ENCODE assay signal across 8 cellular contexts in genomic region chr3:136250226-136250861, GRCh38.
DNase-seq lines count a peak whose midpoint lies in the region; ATAC-seq lines count a peak whose summit lies in the region.

Gene PCCB (plus strand): TSS chr3:136250340. CDS start chr3:136250376, 36 bp downstream.

- peak; percentile 98 for DNase-seq in COLO829 (ENCODE audit: low spot score)
- peak; percentile 80 for DNase-seq in HS-5 (ENCODE audit: low read depth)
- DNase-seq in NK-92 (lab: John Stamatoyannopoulos, UW; ENCODE audit: unreplicated experiment) = peak; percentile 18
- DNase-seq in activated CD8-positive, alpha-beta memory T cell treated with anti-CD3 and anti-CD28 coated beads for 24 hours = peak; percentile 97
- peak; percentile 84 for DNase-seq in effector CD8-positive, alpha-beta T cell (lab: John Stamatoyannopoulos, UW)
- peak; percentile 92 for DNase-seq in medulla oblongata (ENCODE audit: extremely low spot score)
- peak; percentile 86 for DNase-seq in stimulated activated CD8-positive, alpha-beta memory T cell treated with anti-CD3 and anti-CD28 coated beads, Interleukin-12 subunit alpha, Interleukin-12 subunit beta, amount 100 ng/mL, for 1 hour (ENCODE audit: low read depth)

- peak; percentile 97 for ATAC-seq in GM19468 (IDR thresholded peaks at IDR 0.05; ENCODE audit: extremely low read depth, unreplicated experiment)

Comparison
In these comparisons a context has a peak if more than half of its experiments do, and no peak if none do; other contexts are left out.
1. Peak in every context shown above with its lines: DNase-seq and ATAC-seq.
2. DNase-seq: peak in every context shown above with its lines; median percentile 98 in COLO829; 97 in activated CD8-positive, alpha-beta memory T cell treated with anti-CD3 and anti-CD28 coated beads for 24 hours; 92 in medulla oblongata; 86 in stimulated activated CD8-positive, alpha-beta memory T cell treated with anti-CD3 and anti-CD28 coated beads, Interleukin-12 subunit alpha, Interleukin-12 subunit beta, amount 100 ng/mL, for 1 hour; 84 in effector CD8-positive, alpha-beta T cell; 80 in HS-5; 18 in NK-92.